In genomic region chr7:154676422-154677073, GRCh38 we compare ENCODE assay signal across 1 cellular context.
TF ChIP-seq lines count a peak whose summit lies in the region.

No MANE protein-coding gene starts in this region.

TF ChIP-seq in K562, 482 proteins besides CTCF, POLR2A, EP300 and RAD21 (continued from another document and continues in another):
- TF ChIP-seq, protein P1, sequence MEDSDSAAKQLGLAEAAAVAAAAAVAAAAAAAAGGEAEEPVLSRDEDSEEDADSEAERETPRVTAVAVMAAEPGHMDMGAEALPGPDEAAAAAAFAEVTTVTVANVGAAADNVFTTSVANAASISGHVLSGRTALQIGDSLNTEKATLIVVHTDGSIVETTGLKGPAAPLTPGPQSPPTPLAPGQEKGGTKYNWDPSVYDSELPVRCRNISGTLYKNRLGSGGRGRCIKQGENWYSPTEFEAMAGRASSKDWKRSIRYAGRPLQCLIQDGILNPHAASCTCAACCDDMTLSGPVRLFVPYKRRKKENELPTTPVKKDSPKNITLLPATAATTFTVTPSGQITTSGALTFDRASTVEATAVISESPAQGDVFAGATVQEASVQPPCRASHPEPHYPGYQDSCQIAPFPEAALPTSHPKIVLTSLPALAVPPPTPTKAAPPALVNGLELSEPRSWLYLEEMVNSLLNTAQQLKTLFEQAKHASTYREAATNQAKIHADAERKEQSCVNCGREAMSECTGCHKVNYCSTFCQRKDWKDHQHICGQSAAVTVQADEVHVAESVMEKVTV (CRISPR knock-in tag; IDR thresholded peaks at IDR 0.05) = no peak
- TF ChIP-seq ETS1 (conservative IDR thresholded peaks at IDR 0.05; ENCODE audit: control insufficient read depth, low read depth, low read length) = no peak
- no peak for TF ChIP-seq RB1 (IDR thresholded peaks at IDR 0.05; ENCODE audit: low read depth)
- no peak for TF ChIP-seq FOXJ3 (CRISPR knock-in tag; IDR thresholded peaks at IDR 0.05)
- no peak for TF ChIP-seq POLR2AphosphoS2 (IDR thresholded peaks at IDR 0.05; ENCODE audit: low read length)
- no peak for TF ChIP-seq HNRNPK (IDR thresholded peaks at IDR 0.05; ENCODE audit: low read depth, low read length, poor library complexity, severe bottlenecking)
- 0 out of 2 replicates have a peak, but pooled peaks have one; percentile 52 for TF ChIP-seq PATZ1 (CRISPR knock-in tag; IDR thresholded peaks at IDR 0.05; ENCODE audit: borderline replicate concordance)
- no peak for TF ChIP-seq MIER1 (IDR thresholded peaks at IDR 0.05; ENCODE audit: low read depth)
- TF ChIP-seq NR4A1 (CRISPR knock-in tag; IDR thresholded peaks at IDR 0.05) = no peak
- peak; percentile 70; the same call in 1 of the 2 replicates for TF ChIP-seq NR4A1 (tag; IDR thresholded peaks at IDR 0.05)
- no peak for TF ChIP-seq ZFPM2 (CRISPR knock-in tag; IDR thresholded peaks at IDR 0.05)
- 0 out of 2 replicates have a peak, but pooled peaks have one; percentile 58 for TF ChIP-seq ZNF133 (CRISPR knock-in tag; IDR thresholded peaks at IDR 0.05)
- TF ChIP-seq MCM2 (IDR thresholded peaks at IDR 0.05; ENCODE audit: low read depth) = no peak
- TF ChIP-seq MXD1 (CRISPR knock-in tag; IDR thresholded peaks at IDR 0.05; ENCODE audit: borderline replicate concordance, poor library complexity, severe bottlenecking) = no peak
- peak; percentile 88 to 93; a peak in 3 of 4 replicates for TF ChIP-seq ARNT (IDR thresholded peaks at IDR 0.05)
- TF ChIP-seq ZBTB49 (CRISPR knock-in tag; IDR thresholded peaks at IDR 0.05; ENCODE audit: borderline replicate concordance) = no peak
- TF ChIP-seq YBX1 (IDR thresholded peaks at IDR 0.05) = no peak
- TF ChIP-seq, protein P2, sequence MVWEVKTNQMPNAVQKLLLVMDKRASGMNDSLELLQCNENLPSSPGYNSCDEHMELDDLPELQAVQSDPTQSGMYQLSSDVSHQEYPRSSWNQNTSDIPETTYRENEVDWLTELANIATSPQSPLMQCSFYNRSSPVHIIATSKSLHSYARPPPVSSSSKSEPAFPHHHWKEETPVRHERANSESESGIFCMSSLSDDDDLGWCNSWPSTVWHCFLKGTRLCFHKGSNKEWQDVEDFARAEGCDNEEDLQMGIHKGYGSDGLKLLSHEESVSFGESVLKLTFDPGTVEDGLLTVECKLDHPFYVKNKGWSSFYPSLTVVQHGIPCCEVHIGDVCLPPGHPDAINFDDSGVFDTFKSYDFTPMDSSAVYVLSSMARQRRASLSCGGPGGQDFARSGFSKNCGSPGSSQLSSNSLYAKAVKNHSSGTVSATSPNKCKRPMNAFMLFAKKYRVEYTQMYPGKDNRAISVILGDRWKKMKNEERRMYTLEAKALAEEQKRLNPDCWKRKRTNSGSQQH (CRISPR knock-in tag; IDR thresholded peaks at IDR 0.05) = 0 out of 2 replicates have a peak, but pooled peaks have one; percentile 50
- TF ChIP-seq SAFB2 (IDR thresholded peaks at IDR 0.05; ENCODE audit: borderline replicate concordance, low read depth, low read length, severe bottlenecking) = no peak
- TF ChIP-seq, protein P3, sequence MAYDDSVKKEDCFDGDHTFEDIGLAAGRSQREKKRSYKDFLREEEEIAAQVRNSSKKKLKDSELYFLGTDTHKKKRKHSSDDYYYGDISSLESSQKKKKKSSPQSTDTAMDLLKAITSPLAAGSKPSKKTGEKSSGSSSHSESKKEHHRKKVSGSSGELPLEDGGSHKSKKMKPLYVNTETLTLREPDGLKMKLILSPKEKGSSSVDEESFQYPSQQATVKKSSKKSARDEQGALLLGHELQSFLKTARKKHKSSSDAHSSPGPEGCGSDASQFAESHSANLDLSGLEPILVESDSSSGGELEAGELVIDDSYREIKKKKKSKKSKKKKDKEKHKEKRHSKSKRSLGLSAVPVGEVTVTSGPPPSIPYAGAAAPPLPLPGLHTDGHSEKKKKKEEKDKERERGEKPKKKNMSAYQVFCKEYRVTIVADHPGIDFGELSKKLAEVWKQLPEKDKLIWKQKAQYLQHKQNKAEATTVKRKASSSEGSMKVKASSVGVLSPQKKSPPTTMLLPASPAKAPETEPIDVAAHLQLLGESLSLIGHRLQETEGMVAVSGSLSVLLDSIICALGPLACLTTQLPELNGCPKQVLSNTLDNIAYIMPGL (CRISPR knock-in tag; IDR thresholded peaks at IDR 0.05) = no peak; the same call in 1 of the 2 replicates
- peak; percentile 63; the same call in 1 of the 2 replicates for TF ChIP-seq BACH1 (tag; IDR thresholded peaks at IDR 0.05)
- 0 out of 2 replicates have a peak, but pooled peaks have one; percentile 23 for TF ChIP-seq THAP12 (CRISPR knock-in tag; IDR thresholded peaks at IDR 0.05)
- TF ChIP-seq SAFB (IDR thresholded peaks at IDR 0.05; ENCODE audit: borderline replicate concordance, low read depth, low read length) = no peak
- TF ChIP-seq ZNF583 (CRISPR knock-in tag; IDR thresholded peaks at IDR 0.05) = peak; percentile 82
- TF ChIP-seq, protein P4, sequence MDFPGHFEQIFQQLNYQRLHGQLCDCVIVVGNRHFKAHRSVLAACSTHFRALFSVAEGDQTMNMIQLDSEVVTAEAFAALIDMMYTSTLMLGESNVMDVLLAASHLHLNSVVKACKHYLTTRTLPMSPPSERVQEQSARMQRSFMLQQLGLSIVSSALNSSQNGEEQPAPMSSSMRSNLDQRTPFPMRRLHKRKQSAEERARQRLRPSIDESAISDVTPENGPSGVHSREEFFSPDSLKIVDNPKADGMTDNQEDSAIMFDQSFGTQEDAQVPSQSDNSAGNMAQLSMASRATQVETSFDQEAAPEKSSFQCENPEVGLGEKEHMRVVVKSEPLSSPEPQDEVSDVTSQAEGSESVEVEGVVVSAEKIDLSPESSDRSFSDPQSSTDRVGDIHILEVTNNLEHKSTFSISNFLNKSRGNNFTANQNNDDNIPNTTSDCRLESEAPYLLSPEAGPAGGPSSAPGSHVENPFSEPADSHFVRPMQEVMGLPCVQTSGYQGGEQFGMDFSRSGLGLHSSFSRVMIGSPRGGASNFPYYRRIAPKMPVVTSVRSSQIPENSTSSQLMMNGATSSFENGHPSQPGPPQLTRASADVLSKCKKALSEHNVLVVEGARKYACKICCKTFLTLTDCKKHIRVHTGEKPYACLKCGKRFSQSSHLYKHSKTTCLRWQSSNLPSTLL (IDR thresholded peaks at IDR 0.05) = no peak
- TF ChIP-seq BRD9 (IDR thresholded peaks at IDR 0.05; ENCODE audit: low read depth, partially characterized antibody) = peak; percentile 92
- TF ChIP-seq PRMT5 (CRISPR knock-in tag; IDR thresholded peaks at IDR 0.05) = no peak
- peak; percentile 94 for TF ChIP-seq RNF2 (IDR thresholded peaks at IDR 0.05)
- 0 out of 2 replicates have a peak, but pooled peaks have one; percentile 46 for TF ChIP-seq TCFL5 (CRISPR knock-in tag; conservative IDR thresholded peaks at IDR 0.05)
- peak; percentile 93 for TF ChIP-seq TCF3 (CRISPR knock-in tag; IDR thresholded peaks at IDR 0.05)
- 0 out of 2 replicates have a peak, but pooled peaks have one; percentile 33 for TF ChIP-seq ZC3H8 (IDR thresholded peaks at IDR 0.05)
- peak; percentile 69; the same call in 1 of the 2 replicates for TF ChIP-seq ZSCAN29 (IDR thresholded peaks at IDR 0.05)
- no peak for TF ChIP-seq SIRT6 (IDR thresholded peaks at IDR 0.05; ENCODE audit: low read depth, low read length)
- TF ChIP-seq, protein P5, sequence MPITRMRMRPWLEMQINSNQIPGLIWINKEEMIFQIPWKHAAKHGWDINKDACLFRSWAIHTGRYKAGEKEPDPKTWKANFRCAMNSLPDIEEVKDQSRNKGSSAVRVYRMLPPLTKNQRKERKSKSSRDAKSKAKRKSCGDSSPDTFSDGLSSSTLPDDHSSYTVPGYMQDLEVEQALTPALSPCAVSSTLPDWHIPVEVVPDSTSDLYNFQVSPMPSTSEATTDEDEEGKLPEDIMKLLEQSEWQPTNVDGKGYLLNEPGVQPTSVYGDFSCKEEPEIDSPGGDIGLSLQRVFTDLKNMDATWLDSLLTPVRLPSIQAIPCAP (CRISPR knock-in tag; IDR thresholded peaks at IDR 0.05; ENCODE audit: borderline replicate concordance) = no peak
- TF ChIP-seq MITF (IDR thresholded peaks at IDR 0.05) = peak; percentile 99
- no peak for TF ChIP-seq SIX5 (IDR thresholded peaks at IDR 0.05; ENCODE audit: borderline replicate concordance in 1 of 2, insufficient read depth in 1 of 2, low read depth in 1 of 2, low read length in 2 of 2)
- no peak for TF ChIP-seq SREBF1 (IDR thresholded peaks at IDR 0.05; ENCODE audit: borderline replicate concordance, low read depth, low read length)
- no peak for TF ChIP-seq ZNF384 (IDR thresholded peaks at IDR 0.05; ENCODE audit: low read depth, low read length)
- peak; percentile 79 for TF ChIP-seq LCOR (CRISPR knock-in tag; IDR thresholded peaks at IDR 0.05)
- TF ChIP-seq NCOA1 (IDR thresholded peaks at IDR 0.05; ENCODE audit: low read depth) = peak; percentile 85; the same call in 1 of the 2 replicates
- TF ChIP-seq CBX8 (IDR thresholded peaks at IDR 0.05; ENCODE audit: borderline replicate concordance, extremely low read depth, low read depth, low read length, poor library complexity, severe bottlenecking) = no peak
- 0 out of 2 replicates have a peak, but pooled peaks have one; percentile 31 for TF ChIP-seq ZNF764 (CRISPR knock-in tag; IDR thresholded peaks at IDR 0.05; ENCODE audit: low read depth)
- TF ChIP-seq MED1 (CRISPR knock-in tag; IDR thresholded peaks at IDR 0.05; ENCODE audit: borderline replicate concordance) = no peak
- no peak for TF ChIP-seq ZNF311 (CRISPR knock-in tag; IDR thresholded peaks at IDR 0.05)
